In genomic region chr12:48261773-48262172, GRCh38 we compare ENCODE assay signal across 4 cellular contexts.
"Had no signal": no experiment of that assay in that cellular context is flagged by ENCODE, and none has a peak within 500 bp of the region (broad histone marks: within the 10 kb centered on the region; RNA-seq: fewer than 3 reads in every experiment).

No MANE protein-coding gene starts in this region.

- H3K36me3 ChIP-seq: HAP-1 had no signal

- H3K4me3 ChIP-seq: GM23248, GM23338, HAP-1 had no signal

- ATAC-seq: GM23338, HCT116 had no signal

- H3K27ac ChIP-seq: GM23248 had no signal

- H3K9me3 ChIP-seq: HAP-1 had no signal

- H3K4me1 ChIP-seq: HAP-1 had no signal
